Comparison of ENCODE assay signal across 20 cellular contexts in genomic region chr13:110287031-110287828, GRCh38. TPM values are rescaled to one million over a fixed set of nuclear protein-coding genes. Genes with fewer than 3 reads are reported as not detected.
DNase-seq lines count a peak whose midpoint lies in the region; FAIRE-seq and TF ChIP-seq lines count a peak whose summit lies in the region.
"Had no signal": no experiment of that assay in that cellular context is flagged by ENCODE, and none has a peak within 500 bp of the region (broad histone marks: within the 10 kb centered on the region; RNA-seq: fewer than 3 reads in every experiment).

No MANE protein-coding gene starts in this region.

- H3K27ac ChIP-seq in keratinocyte (ENCODE audit: control insufficient read depth, insufficient read depth, low read length), result peak overlapping the region; percentile 52
- H3K27ac ChIP-seq in smooth muscle cell (ENCODE audit: low read depth), result peak overlapping the region; percentile 81
- no peak overlapping the region for H3K27ac ChIP-seq in GM23248

- in situ Hi-C loops in GM23248 (cut with MboI), result no loop called here

- H3K4me1 Mint-ChIP-seq in chondrocyte (ENCODE audit: low read depth), result peaks cover 92% of the 10 kb centered on the region
- H3K4me1 Mint-ChIP-seq: activated B cell treated with CpG ODN at 0.5 μM for 24 hours, T-cell had no signal

- peak overlapping the region; percentile 86 for H3K27ac Mint-ChIP-seq in chondrocyte (ENCODE audit: unreplicated experiment)
- H3K27ac Mint-ChIP-seq: activated B cell treated with CpG ODN at 0.5 μM for 24 hours, T-cell had no signal

- H3K9ac ChIP-seq in keratinocyte (ENCODE audit: control insufficient read depth, extremely low read depth, insufficient read depth, low read length) (peak overlapping the region; percentile 28), smooth muscle cell (ENCODE audit: low read depth) (no peak overlapping the region), GM23248 (no peak overlapping the region)

- H3K9me2 ChIP-seq in GM23248 (ENCODE audit: insufficient read depth), result no peaks in the 10 kb centered on the region

- peak overlapping the region; percentile 73 for H3K4me2 ChIP-seq in keratinocyte (ENCODE audit: control insufficient read depth, extremely low read depth, insufficient read depth, low read depth, low read length)
- H3K4me2 ChIP-seq in smooth muscle cell, result peak overlapping the region; percentile 45
- no peak overlapping the region for H3K4me2 ChIP-seq in GM23248 (ENCODE audit: unreplicated experiment)

- H4K20me1 ChIP-seq in keratinocyte (ENCODE audit: control insufficient read depth, extremely low read depth, insufficient read depth, low read length) (no peaks in the 10 kb centered on the region), smooth muscle cell (ENCODE audit: low read depth) (peaks cover 100% of the 10 kb centered on the region), GM23248 (ENCODE audit: insufficient read depth) (peaks cover 4% of the 10 kb centered on the region; the same call in 1 of the 2 replicates)

- no peak overlapping the region for H2AFZ ChIP-seq in keratinocyte (ENCODE audit: control insufficient read depth, low read length)
- H2AFZ ChIP-seq in smooth muscle cell (ENCODE audit: low read depth), result no peak overlapping the region
- no peak overlapping the region for H2AFZ ChIP-seq in GM23248

- H3K27me3 ChIP-seq in keratinocyte (ENCODE audit: control insufficient read depth, extremely low read depth, insufficient read depth, low read length) (no peaks in the 10 kb centered on the region), smooth muscle cell (ENCODE audit: low read depth) (no peaks in the 10 kb centered on the region), GM23248 (replicated peaks; ENCODE audit: insufficient read depth) (no peaks in the 10 kb centered on the region)
- H3K27me3 ChIP-seq: testis had no signal

- H3K79me2 ChIP-seq in keratinocyte (ENCODE audit: control insufficient read depth, insufficient read depth, low read length) (peaks cover 9% of the 10 kb centered on the region), smooth muscle cell (ENCODE audit: low read depth) (peaks cover 96% of the 10 kb centered on the region), GM23248 (ENCODE audit: insufficient read depth) (no peaks in the 10 kb centered on the region)

- no peak for TF ChIP-seq CTCF in chondrocyte (IDR thresholded peaks at IDR 0.05)
- TF ChIP-seq CTCF in keratinocyte (optimal IDR thresholded peaks at IDR 0.05 in 1 of 3, IDR thresholded peaks at IDR 0.05 in 1 of 3, conservative IDR thresholded peaks at IDR 0.05 in 1 of 3; ENCODE audit: extremely low read depth in 1 of 3, insufficient read depth in 2 of 3, low read length in 3 of 3), result no peak
- TF ChIP-seq CTCF in smooth muscle cell (IDR thresholded peaks at IDR 0.05; ENCODE audit: borderline replicate concordance, insufficient read depth, poor library complexity, severe bottlenecking), result no peak
- no peak for TF ChIP-seq CTCF in GM20000 (IDR thresholded peaks at IDR 0.05; ENCODE audit: extremely low read depth, missing control alignments)

- dilution Hi-C loops in keratinocyte (cut with MboI; ENCODE audit: extremely low pct_ligation_motif_present, low sequenced_read_pairs), result no loop called here

- H3K9me1 ChIP-seq in keratinocyte (ENCODE audit: control insufficient read depth, extremely low read depth, insufficient read depth, low read length), result no peaks in the 10 kb centered on the region

- H3K4me1 ChIP-seq in keratinocyte (ENCODE audit: control insufficient read depth, extremely low read depth, insufficient read depth, low read length) (peaks cover 19% of the 10 kb centered on the region), smooth muscle cell (ENCODE audit: low read depth) (peaks cover 15% of the 10 kb centered on the region), GM23248 (ENCODE audit: insufficient read depth) (peaks cover 12% of the 10 kb centered on the region)

- DNase-seq in ELR (ENCODE audit: low read depth) (peak; percentile 22), chondrocyte (ENCODE audit: low spot score) (no peak), keratinocyte (ENCODE audit: low read depth, low spot score) (peak; percentile 49), smooth muscle cell (lab: John Stamatoyannopoulos, UW; ENCODE audit: unreplicated experiment) (no peak), GM23248 (no peak), NCI-H187 (lab: John Stamatoyannopoulos, UW) (no peak), dermis blood vessel endothelial cell (no peak), GM20000 (ENCODE audit: low spot score) (no peak)
- DNase-seq: activated B cell treated with CpG ODN at 0.5 μM for 24 hours; activated effector memory CD4-positive, alpha-beta T cell treated with Interleukin-2 at 50 U/mL for 16 hours; hippocampal formation; kidney glomerular epithelial cell; MV-4-11; naive thymus-derived CD4-positive, alpha-beta T cell; NCI-H2171; NCI-H774; retina; T-cell; testis had no signal

- H3K9me3 Mint-ChIP-seq in chondrocyte (ENCODE audit: low read depth), result no peaks in the 10 kb centered on the region
- H3K9me3 Mint-ChIP-seq: activated B cell treated with CpG ODN at 0.5 μM for 24 hours, T-cell had no signal

- H3K4me3 Mint-ChIP-seq in chondrocyte (ENCODE audit: unreplicated experiment), result no peak overlapping the region
- H3K4me3 Mint-ChIP-seq: activated B cell treated with CpG ODN at 0.5 μM for 24 hours; naive thymus-derived CD4-positive, alpha-beta T cell; T-cell had no signal

- no peaks in the 10 kb centered on the region for H3K27me3 Mint-ChIP-seq in chondrocyte (ENCODE audit: low read depth)
- H3K27me3 Mint-ChIP-seq: activated B cell treated with CpG ODN at 0.5 μM for 24 hours had no signal

- H3F3A ChIP-seq in smooth muscle cell (ENCODE audit: low read depth) (peaks cover 46% of the 10 kb centered on the region), GM23248 (ENCODE audit: insufficient read depth) (0 out of 2 replicates have a peak, but pooled peaks cover 17% of the 10 kb centered on the region)

- 43% methylated on average over 18 of the region's 18 CpGs for WGBS in smooth muscle cell (ENCODE audit: low lambda C conversion rate)
- 91 to 95% methylated on average over 18 of the region's 18 CpGs for WGBS in GM23248 (ENCODE audit: low coverage in 1 of 2, low lambda C conversion rate in 2 of 2, missing lambda C conversion rate in 2 of 2), 2 experiments

- peaks cover 0 to 6% of the 10 kb centered on the region in 2 experiments for H3K36me3 ChIP-seq in keratinocyte (ENCODE audit: control insufficient read depth in 2 of 2, extremely low read depth in 1 of 2, insufficient read depth in 2 of 2, low read length in 2 of 2)
- H3K36me3 ChIP-seq in smooth muscle cell (ENCODE audit: low read depth), result no peaks in the 10 kb centered on the region
- no peaks in the 10 kb centered on the region for H3K36me3 ChIP-seq in GM23248 (ENCODE audit: low read depth)

- H3K4me3 ChIP-seq in keratinocyte (ENCODE audit: control insufficient read depth in 2 of 3, extremely low read depth in 1 of 3, insufficient read depth in 2 of 3, low read depth in 1 of 3, low read length in 3 of 3), result peak overlapping the region in 1 of 3 experiments; percentile 22
- H3K4me3 ChIP-seq in smooth muscle cell, result no peak overlapping the region
- no peak overlapping the region for H3K4me3 ChIP-seq in GM23248
- H3K4me3 ChIP-seq: GM12878, testis had no signal

- peak; percentile 84 for FAIRE-seq in keratinocyte (lab: Jason Lieb, UNC)
- FAIRE-seq: GM12878 had no signal

- H3K36me3 Mint-ChIP-seq in chondrocyte (ENCODE audit: low read depth), result peaks cover 45% of the 10 kb centered on the region
- H3K36me3 Mint-ChIP-seq: naive thymus-derived CD4-positive, alpha-beta T cell; T-cell had no signal

- H3K9me3 ChIP-seq in keratinocyte (ENCODE audit: control insufficient read depth, low read depth, low read length) (no peaks in the 10 kb centered on the region), smooth muscle cell (replicated peaks; ENCODE audit: low read depth) (no peaks in the 10 kb centered on the region), GM23248 (ENCODE audit: low read depth) (no peaks in the 10 kb centered on the region)
- H3K9me3 ChIP-seq: testis had no signal

RNA-seq across cellular contexts. Expression of gene COL4A1, which starts 19.7 kb away (rescaled TPM):
- total RNA-seq in chondrocyte (2,319 to 5,210 TPM (median 5,209 TPM) in 3 replicates), smooth muscle cell (4,372 and 5,353 TPM in 2 replicates), dermis blood vessel endothelial cell (1,485 and 1,882 TPM in 2 replicates)
- polyA plus RNA-seq in keratinocyte (14.5 to 30.3 TPM (median 22.3 TPM) in 3 replicates), smooth muscle cell (1,844 and 2,409 TPM in 2 replicates), GM23248 (2016; fragmentation: Nextera tagmentation; extraction: Ambion mirVana) (183 and 184 TPM in 2 replicates)
- polyA plus RNA-seq in keratinocyte (2011; ENCODE audit: low read depth), result 1.3 TPM
- polyA plus RNA-seq in keratinocyte (2011; cell fraction: cytosol; rRNA removed), result 4.7 and 5.4 TPM in 2 replicates
- 40.7 and 46.5 TPM in 2 replicates for polyA plus RNA-seq in keratinocyte (2011; cell fraction: nucleus; rRNA removed)
- polyA plus RNA-seq in keratinocyte (2012; ENCODE audit: low replicate concordance), result 2.0 and 35.6 TPM in 2 replicates
- 39.4 to 56.2 TPM (median 43.0 TPM) in 3 replicates for polyA minus RNA-seq in keratinocyte
- polyA minus RNA-seq in keratinocyte (2011; cell fraction: cytosol; rRNA and poly(A)+ RNA removed), result 12.3 TPM
- polyA minus RNA-seq in keratinocyte (2011; cell fraction: nucleus; rRNA and poly(A)+ RNA removed), result 57.2 and 70.4 TPM in 2 replicates
- total RNA-seq in GM23248 (2014; rRNA removed; shearing (Covaris generic)), result 519 and 549 TPM in 2 replicates
- total RNA-seq: activated B cell treated with CpG ODN at 0.5 μM for 24 hours had no signal
- polyA plus RNA-seq: naive thymus-derived CD4-positive, alpha-beta T cell had no signal

RNA-seq across cellular contexts. Expression of gene COL4A2, which starts 19.9 kb away (rescaled TPM):
- total RNA-seq in chondrocyte (1,370 to 2,411 TPM (median 2,366 TPM) in 3 replicates), smooth muscle cell (1,456 and 1,535 TPM in 2 replicates), dermis blood vessel endothelial cell (1,112 and 1,320 TPM in 2 replicates)
- polyA plus RNA-seq in keratinocyte (30.7 to 64.2 TPM (median 31.1 TPM) in 3 replicates), smooth muscle cell (2,012 and 2,786 TPM in 2 replicates), GM23248 (2016; fragmentation: Nextera tagmentation; extraction: Ambion mirVana) (137 and 146 TPM in 2 replicates)
- 2.4 TPM for polyA plus RNA-seq in keratinocyte (2011; ENCODE audit: low read depth)
- 5.3 and 11.3 TPM in 2 replicates for polyA plus RNA-seq in keratinocyte (2011; cell fraction: cytosol; rRNA removed)
- 78.0 and 99.9 TPM in 2 replicates for polyA plus RNA-seq in keratinocyte (2011; cell fraction: nucleus; rRNA removed)
- polyA plus RNA-seq in keratinocyte (2012; ENCODE audit: low replicate concordance), result 6.3 and 80.3 TPM in 2 replicates
- polyA minus RNA-seq in keratinocyte, result 69.8 to 191 TPM (median 82.0 TPM) in 3 replicates
- 38.8 TPM for polyA minus RNA-seq in keratinocyte (2011; cell fraction: cytosol; rRNA and poly(A)+ RNA removed)
- polyA minus RNA-seq in keratinocyte (2011; cell fraction: nucleus; rRNA and poly(A)+ RNA removed), result 150 and 169 TPM in 2 replicates
- 455 and 524 TPM in 2 replicates for total RNA-seq in GM23248 (2014; rRNA removed; shearing (Covaris generic))
- total RNA-seq: activated B cell treated with CpG ODN at 0.5 μM for 24 hours had no signal
- polyA plus RNA-seq: naive thymus-derived CD4-positive, alpha-beta T cell had no signal

Comparison
In these comparisons a context has a peak if more than half of its experiments do, and no peak if none do; other contexts are left out.
1. DNase-seq: peak in ELR (single experiment) and keratinocyte (single experiment); none in chondrocyte (single experiment), smooth muscle cell (single experiment), GM23248 (single experiment), NCI-H187 (0 of 2), dermis blood vessel endothelial cell (single experiment) and GM20000 (single experiment).